Comparison of ENCODE assay signal across 8 cellular contexts in genomic region chr11:88543902-88544655, GRCh38.
DNase-seq lines count a peak whose midpoint lies in the region; ATAC-seq lines count a peak whose summit lies in the region.

No MANE protein-coding gene starts in this region.

- in situ Hi-C loops in KBM-7 (cut with MboI; ENCODE audit: low pct_unique_long_range_greater_than_20kb, low sequenced_read_pairs) (loop anchor here (25.0 kb wide), 1 partner anchor 532 kb away; no protein-coding TSS in a partner anchor), SK-MEL-5 (cut with HindIII; ENCODE audit: low pct_unique_long_range_greater_than_20kb, low sequenced_read_pairs) (no loop called here)

- intact Hi-C loops in posterior cingulate gyrus (cut with DNase I), result loop anchor here (1.0 to 5.0 kb wide), 2 partner anchors 528 to 822 kb away; no protein-coding TSS in a partner anchor

- peak; percentile 94 for DNase-seq in ELR (ENCODE audit: low read depth)
- DNase-seq in KBM-7, result peak; percentile 93
- DNase-seq in SK-MEL-5 (ENCODE audit: low read depth, low spot score), result peak; percentile 89
- DNase-seq in activated naive CD4-positive, alpha-beta T cell (lab: John Stamatoyannopoulos, UW), result peak; percentile 10 to 60 (median 38)
- peak; percentile 82 for DNase-seq in glomerular endothelial cell (ENCODE audit: extremely low read depth, low read depth, low spot score)
- DNase-seq in posterior cingulate gyrus, result peak; percentile 55 to 96 (median 70)
- peak; percentile 90 for DNase-seq in ureter (ENCODE audit: low spot score)

- ATAC-seq in GM21723 (IDR thresholded peaks at IDR 0.05; ENCODE audit: unreplicated experiment), result peak; percentile 100

Comparison
In these comparisons a context has a peak if more than half of its experiments do, and no peak if none do; other contexts are left out.
1. Peak in every context shown above with its lines: DNase-seq and ATAC-seq.
2. DNase-seq: peak in every context shown above with its lines; median percentile 94 in ELR; 93 in KBM-7; 90 in ureter; 89 in SK-MEL-5; 82 in glomerular endothelial cell; 70 in posterior cingulate gyrus; 38 in activated naive CD4-positive, alpha-beta T cell.